In the genomic region with DNA sequence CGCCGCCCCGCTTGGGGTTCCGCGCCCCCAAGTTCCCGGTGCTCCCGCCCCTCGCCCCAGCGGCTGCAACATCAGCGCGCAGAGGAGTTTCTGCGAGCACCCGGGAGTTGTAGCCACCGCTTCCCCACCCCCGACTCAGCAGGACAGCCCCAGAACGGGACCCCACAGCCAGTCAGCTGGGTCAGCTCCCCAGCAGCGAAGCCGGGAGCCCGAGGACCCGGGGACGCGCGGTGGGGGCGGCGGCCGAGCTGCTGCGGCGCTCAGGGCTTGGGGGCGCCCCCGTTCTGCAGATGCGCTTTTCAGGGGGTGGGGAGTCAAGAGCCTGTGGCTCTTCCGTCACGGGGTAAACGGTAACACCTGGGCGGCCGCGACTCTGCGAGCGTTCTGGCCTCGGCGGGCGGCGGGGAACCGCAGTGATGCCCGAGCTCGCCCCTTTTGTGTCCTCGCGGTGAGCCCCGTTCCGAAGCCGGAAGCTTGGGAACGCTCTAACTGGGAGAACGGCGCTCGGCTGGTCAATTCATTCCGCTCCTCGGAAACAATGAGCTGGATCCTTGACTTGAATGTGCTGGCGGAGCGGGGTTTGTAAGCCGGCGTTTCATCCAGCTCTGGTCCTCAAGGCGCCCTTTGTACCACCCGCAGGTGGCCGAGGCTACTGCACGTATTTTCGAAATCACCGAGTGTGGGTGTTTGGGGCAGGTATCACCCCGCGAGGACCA, we compare ENCODE assay signal across 8 cellular contexts. TPM values are rescaled to one million over a fixed set of nuclear protein-coding genes. Genes with fewer than 3 reads are reported as not detected.
DNase-seq lines count a peak whose midpoint lies in the region; ATAC-seq and TF ChIP-seq lines count a peak whose summit lies in the region.

No MANE protein-coding gene starts in this region.

- DNase-seq in NOMO-1 (lab: John Stamatoyannopoulos, UW; ENCODE audit: unreplicated experiment in 2 of 2) (peak; percentile 17 to 21), NOMO-1 treated with dmso at 0.1 percent for 144 hours (lab: John Stamatoyannopoulos, UW; ENCODE audit: unreplicated experiment) (no peak), NCI-H1930 (lab: John Stamatoyannopoulos, UW) (peak; percentile 40 to 45), dedifferentiated amniotic fluid mesenchymal stem cell (ENCODE audit: extremely low spot score) (peak; percentile 48)
- peak; percentile 83 for DNase-seq in activated CD4-positive, alpha-beta T cell treated with anti-CD3 and anti-CD28 coated beads for 48 hours
- DNase-seq in stimulated activated CD4-positive, alpha-beta T cell treated with anti-CD3 and anti-CD28 coated beads, Interleukin-4, amount 100 ng/mL, for 24 hours, result peak; percentile 70

- peaks cover 0 to 8% (median 4%) of the 10 kb centered on the region in 4 donors for H3K4me1 ChIP-seq in liver (ENCODE audit: control insufficient read depth in 4 of 4, insufficient read depth in 4 of 4, low read length in 3 of 4)

- H3K9ac ChIP-seq in liver (ENCODE audit: low read depth in 1 of 2, low read length in 2 of 2), result peak overlapping the region; percentile 67 to 76

- no peaks in the 10 kb centered on the region for H3K27me3 ChIP-seq in liver (ENCODE audit: control insufficient read depth in 4 of 4, insufficient read depth in 4 of 4, low read length in 3 of 4)

- peak; percentile 61 for ATAC-seq in HG02884 (IDR thresholded peaks at IDR 0.05; ENCODE audit: unreplicated experiment)

- WGBS in liver, result under 1% methylated on average over 69 of the region's 69 CpGs

- peak; percentile 79 to 86 for TF ChIP-seq RAD21 in liver (IDR thresholded peaks at IDR 0.05)

- H3K4me3 ChIP-seq in liver (ENCODE audit: low read depth in 1 of 3, low read length in 3 of 3), result peak overlapping the region; percentile 78 to 92 (median 79)

- H3K9me3 ChIP-seq in liver (ENCODE audit: control insufficient read depth in 4 of 4, low read length in 3 of 4), result no peaks in the 10 kb centered on the region

- H3K36me3 ChIP-seq in liver (ENCODE audit: control insufficient read depth in 4 of 4, insufficient read depth in 3 of 4, low read depth in 1 of 4, low read length in 3 of 4), result no peaks in the 10 kb centered on the region

- peak overlapping the region; percentile 79 to 85 for H3K27ac ChIP-seq in liver (ENCODE audit: low read depth in 1 of 2, low read length in 2 of 2)

- TF ChIP-seq CTCF in liver (IDR thresholded peaks at IDR 0.05; ENCODE audit: low read depth, low read length, missing input control), result peak; percentile 60

TF ChIP-seq in liver, 16 proteins besides CTCF, POLR2A, EP300 and RAD21:
- TF ChIP-seq GABPA (IDR thresholded peaks at IDR 0.05 in 1 of 2, conservative IDR thresholded peaks at IDR 0.05 in 1 of 2) (no peak), HNF4G (IDR thresholded peaks at IDR 0.05) (peak; percentile 35), YY1 (IDR thresholded peaks at IDR 0.05) (peak; percentile 39), FOXA2 (IDR thresholded peaks at IDR 0.05) (no peak), RXRA (IDR thresholded peaks at IDR 0.05) (peak; percentile 33 to 56), FOXA1 (IDR thresholded peaks at IDR 0.05) (no peak), HNF4A (conservative IDR thresholded peaks at IDR 0.05) (peak; percentile 58 to 67), EGR1 (IDR thresholded peaks at IDR 0.05; ENCODE audit: low read depth in 2 of 2) (no peak), NR2F2 (IDR thresholded peaks at IDR 0.05) (no peak), JUND (IDR thresholded peaks at IDR 0.05) (peak; percentile 25 to 26), SP1 (IDR thresholded peaks at IDR 0.05) (peak; percentile 19), TAF1 (conservative IDR thresholded peaks at IDR 0.05) (peak; percentile 19)
- TF ChIP-seq, protein P1, sequence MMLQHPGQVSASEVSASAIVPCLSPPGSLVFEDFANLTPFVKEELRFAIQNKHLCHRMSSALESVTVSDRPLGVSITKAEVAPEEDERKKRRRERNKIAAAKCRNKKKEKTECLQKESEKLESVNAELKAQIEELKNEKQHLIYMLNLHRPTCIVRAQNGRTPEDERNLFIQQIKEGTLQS (IDR thresholded peaks at IDR 0.05), result no peak
- TF ChIP-seq, protein P2, sequence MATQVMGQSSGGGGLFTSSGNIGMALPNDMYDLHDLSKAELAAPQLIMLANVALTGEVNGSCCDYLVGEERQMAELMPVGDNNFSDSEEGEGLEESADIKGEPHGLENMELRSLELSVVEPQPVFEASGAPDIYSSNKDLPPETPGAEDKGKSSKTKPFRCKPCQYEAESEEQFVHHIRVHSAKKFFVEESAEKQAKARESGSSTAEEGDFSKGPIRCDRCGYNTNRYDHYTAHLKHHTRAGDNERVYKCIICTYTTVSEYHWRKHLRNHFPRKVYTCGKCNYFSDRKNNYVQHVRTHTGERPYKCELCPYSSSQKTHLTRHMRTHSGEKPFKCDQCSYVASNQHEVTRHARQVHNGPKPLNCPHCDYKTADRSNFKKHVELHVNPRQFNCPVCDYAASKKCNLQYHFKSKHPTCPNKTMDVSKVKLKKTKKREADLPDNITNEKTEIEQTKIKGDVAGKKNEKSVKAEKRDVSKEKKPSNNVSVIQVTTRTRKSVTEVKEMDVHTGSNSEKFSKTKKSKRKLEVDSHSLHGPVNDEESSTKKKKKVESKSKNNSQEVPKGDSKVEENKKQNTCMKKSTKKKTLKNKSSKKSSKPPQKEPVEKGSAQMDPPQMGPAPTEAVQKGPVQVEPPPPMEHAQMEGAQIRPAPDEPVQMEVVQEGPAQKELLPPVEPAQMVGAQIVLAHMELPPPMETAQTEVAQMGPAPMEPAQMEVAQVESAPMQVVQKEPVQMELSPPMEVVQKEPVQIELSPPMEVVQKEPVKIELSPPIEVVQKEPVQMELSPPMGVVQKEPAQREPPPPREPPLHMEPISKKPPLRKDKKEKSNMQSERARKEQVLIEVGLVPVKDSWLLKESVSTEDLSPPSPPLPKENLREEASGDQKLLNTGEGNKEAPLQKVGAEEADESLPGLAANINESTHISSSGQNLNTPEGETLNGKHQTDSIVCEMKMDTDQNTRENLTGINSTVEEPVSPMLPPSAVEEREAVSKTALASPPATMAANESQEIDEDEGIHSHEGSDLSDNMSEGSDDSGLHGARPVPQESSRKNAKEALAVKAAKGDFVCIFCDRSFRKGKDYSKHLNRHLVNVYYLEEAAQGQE (IDR thresholded peaks at IDR 0.05), result no peak
- TF ChIP-seq, protein P3, sequence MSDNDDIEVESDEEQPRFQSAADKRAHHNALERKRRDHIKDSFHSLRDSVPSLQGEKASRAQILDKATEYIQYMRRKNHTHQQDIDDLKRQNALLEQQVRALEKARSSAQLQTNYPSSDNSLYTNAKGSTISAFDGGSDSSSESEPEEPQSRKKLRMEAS (IDR thresholded peaks at IDR 0.05), result peak; percentile 26
- TF ChIP-seq, protein P4, sequence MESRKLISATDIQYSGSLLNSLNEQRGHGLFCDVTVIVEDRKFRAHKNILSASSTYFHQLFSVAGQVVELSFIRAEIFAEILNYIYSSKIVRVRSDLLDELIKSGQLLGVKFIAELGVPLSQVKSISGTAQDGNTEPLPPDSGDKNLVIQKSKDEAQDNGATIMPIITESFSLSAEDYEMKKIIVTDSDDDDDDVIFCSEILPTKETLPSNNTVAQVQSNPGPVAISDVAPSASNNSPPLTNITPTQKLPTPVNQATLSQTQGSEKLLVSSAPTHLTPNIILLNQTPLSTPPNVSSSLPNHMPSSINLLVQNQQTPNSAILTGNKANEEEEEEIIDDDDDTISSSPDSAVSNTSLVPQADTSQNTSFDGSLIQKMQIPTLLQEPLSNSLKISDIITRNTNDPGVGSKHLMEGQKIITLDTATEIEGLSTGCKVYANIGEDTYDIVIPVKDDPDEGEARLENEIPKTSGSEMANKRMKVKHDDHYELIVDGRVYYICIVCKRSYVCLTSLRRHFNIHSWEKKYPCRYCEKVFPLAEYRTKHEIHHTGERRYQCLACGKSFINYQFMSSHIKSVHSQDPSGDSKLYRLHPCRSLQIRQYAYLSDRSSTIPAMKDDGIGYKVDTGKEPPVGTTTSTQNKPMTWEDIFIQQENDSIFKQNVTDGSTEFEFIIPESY (IDR thresholded peaks at IDR 0.05), result no peak
TF ChIP-seq in liver: peak in this region for 8.

RNA-seq across cellular contexts. Expression of a gene that starts 0.8 kb away (rescaled TPM):
- total RNA-seq in liver, result 10 to 100 TPM in 1 of 2 donors, 1 to 10 TPM in 1; 6.8 to 11.9 TPM
- 1 to 10 TPM; 3.0 to 3.5 TPM for polyA plus RNA-seq in liver
